Comparison of ENCODE assay signal across 10 cellular contexts in the genomic region with DNA sequence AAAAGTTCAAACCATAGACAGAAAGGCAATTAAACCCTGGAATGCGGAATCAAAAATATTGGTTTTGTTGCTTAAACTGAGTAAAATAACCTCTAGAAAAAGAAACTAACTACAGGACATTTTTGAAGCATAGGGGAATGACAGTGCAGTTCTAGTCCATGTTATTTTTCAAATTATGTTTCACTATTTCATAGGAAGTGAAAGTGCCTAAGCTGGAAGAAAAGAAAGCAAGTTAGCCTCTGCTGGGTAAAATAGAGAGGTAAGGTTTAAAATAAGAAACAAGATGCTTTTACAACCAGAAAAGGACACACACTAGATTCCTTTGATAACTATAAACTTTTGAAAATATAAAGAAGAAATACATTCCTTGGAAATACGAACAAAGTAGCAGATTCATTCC. TPM values are rescaled to one million over a fixed set of nuclear protein-coding genes. Genes with fewer than 3 reads are reported as not detected.
DNase-seq lines count a peak whose midpoint lies in the region; ATAC-seq lines count a peak whose summit lies in the region.
"Had no signal": no experiment of that assay in that cellular context is flagged by ENCODE, and none has a peak within 500 bp of the region (broad histone marks: within the 10 kb centered on the region; RNA-seq: fewer than 3 reads in every experiment).

No MANE protein-coding gene starts in this region.

- no peak overlapping the region for H2AFZ ChIP-seq in trophoblast cell (ENCODE audit: insufficient read depth, low read length, poor library complexity)

- H3K36me3 ChIP-seq in trophoblast cell (ENCODE audit: control insufficient read depth in 1 of 2, insufficient read depth in 2 of 2, low read length in 2 of 2) (no peaks in the 10 kb centered on the region), H7 (replicated peaks; ENCODE audit: control insufficient read depth, insufficient read depth, low read length) (no peaks in the 10 kb centered on the region)

- H3K79me1 ChIP-seq in trophoblast cell (ENCODE audit: low read length) = no peaks in the 10 kb centered on the region

- no peaks in the 10 kb centered on the region for H3K79me2 ChIP-seq in trophoblast cell (ENCODE audit: control insufficient read depth, insufficient read depth, low read length, poor library complexity)

- no CpG with 5 or more reads among the region's 2 CpGs for WGBS in trophoblast cell (ENCODE audit: extremely low coverage, insufficient coverage, insufficient read length)

- H4K8ac ChIP-seq in trophoblast cell (ENCODE audit: low read depth, low read length) = no peak overlapping the region

- H3K9ac ChIP-seq in trophoblast cell (ENCODE audit: low read length) = no peak overlapping the region

- no peak overlapping the region for H3K18ac ChIP-seq in trophoblast cell (ENCODE audit: low read length)

- no peak overlapping the region for H4K91ac ChIP-seq in trophoblast cell (ENCODE audit: low read depth, low read length)

- no peak overlapping the region for H2BK12ac ChIP-seq in trophoblast cell (ENCODE audit: low read length)

- DNase-seq in NOMO-1 treated with dmso at 0.1 percent for 144 hours (lab: John Stamatoyannopoulos, UW; ENCODE audit: unreplicated experiment) = peak; percentile 55
- peak; percentile 14 for DNase-seq in fibroblast of peridontal ligament (ENCODE audit: extremely low read depth)
- DNase-seq in EL = no peak
- DNase-seq in NCI-H2171 (lab: John Stamatoyannopoulos, UW) = no peak
- DNase-seq in trophoblast cell = no peak
- no peak for DNase-seq in H7
- DNase-seq: NCI-H69 had no signal

- H3K4me3 ChIP-seq in GM08714 (ENCODE audit: low read length) (peak overlapping the region; percentile 99; the same call in 1 of the 2 replicates), trophoblast cell (ENCODE audit: low read depth, low read length) (no peak overlapping the region), H7 (ENCODE audit: insufficient read depth, low read depth, low read length) (no peak overlapping the region)

- ATAC-seq in GM21576 (IDR thresholded peaks at IDR 0.05; ENCODE audit: unreplicated experiment) = peak; percentile 43

- H3K4me1 ChIP-seq in trophoblast cell (ENCODE audit: control insufficient read depth in 1 of 2, insufficient read depth in 2 of 2, low read length in 2 of 2) = no peaks in the 10 kb centered on the region

- no peak overlapping the region for H2AK5ac ChIP-seq in trophoblast cell (ENCODE audit: low read length)

- H4K12ac ChIP-seq in trophoblast cell (ENCODE audit: low read depth, low read length) = no peak overlapping the region

- no peak overlapping the region for H2BK120ac ChIP-seq in trophoblast cell (ENCODE audit: insufficient read depth, low read length, poor library complexity)

- no peaks in the 10 kb centered on the region for H3K9me3 ChIP-seq in trophoblast cell (ENCODE audit: insufficient read depth, low read depth, low read length)

- no peak overlapping the region for H3K27ac ChIP-seq in trophoblast cell (ENCODE audit: low read depth, low read length)

- H3K4ac ChIP-seq in trophoblast cell (ENCODE audit: low read depth, low read length) = no peak overlapping the region

- H3K27me3 ChIP-seq in trophoblast cell (ENCODE audit: insufficient read depth, low read length) (no peaks in the 10 kb centered on the region), H7 (ENCODE audit: control insufficient read depth, insufficient read depth, low read length) (no peaks in the 10 kb centered on the region; the same call in 1 of the 2 replicates)

- H3K14ac ChIP-seq in trophoblast cell (ENCODE audit: low read length) = no peak overlapping the region

- no peak overlapping the region for H2BK5ac ChIP-seq in trophoblast cell (ENCODE audit: low read depth, low read length, poor library complexity)

- no peak overlapping the region for H3K4me2 ChIP-seq in trophoblast cell (ENCODE audit: low read length)

- H3K23ac ChIP-seq in trophoblast cell (ENCODE audit: low read length) = no peak overlapping the region

RNA-seq across cellular contexts. Expression of a gene that starts 1.1 kb away (rescaled TPM):
- polyA plus RNA-seq in trophoblast cell (2013) = not detected in 2 replicates
- not detected in 2 replicates for total RNA-seq in H7 (2014; rRNA removed; shearing (Covaris generic))
- total RNA-seq: renal cortical epithelial cell had no signal

RNA-seq across cellular contexts. Expression of a gene that starts 28.9 kb away (rescaled TPM):
- 0.22 and 0.27 TPM in 2 replicates for polyA plus RNA-seq in trophoblast cell (2013)
- total RNA-seq in H7 (2014; rRNA removed; shearing (Covaris generic)) = not detected in 2 replicates

Comparison
In these comparisons a context has a peak if more than half of its experiments do, and no peak if none do; other contexts are left out.
1. DNase-seq: peak in NOMO-1 treated with dmso at 0.1 percent for 144 hours (single experiment) and fibroblast of peridontal ligament (single experiment); none in EL (single experiment), NCI-H2171 (single experiment), trophoblast cell (0 of 2) and H7 (single experiment).